ENCODE assay signal across 17 cellular contexts in genomic region chr10:86085136-86085535, GRCh38.
"Had no signal": no experiment of that assay in that cellular context is flagged by ENCODE, and none has a peak within 500 bp of the region (broad histone marks: within the 10 kb centered on the region; RNA-seq: fewer than 3 reads in every experiment).

No MANE protein-coding gene starts in this region.

- DNase-seq: activated B cell treated with CpG ODN at 0.5 μM for 24 hours; activated CD4-positive, alpha-beta T cell treated with anti-CD3 and anti-CD28 coated beads for 36 hours; activated CD4-positive, alpha-beta T cell treated with anti-CD3 and anti-CD28 coated beads, Interleukin-2, amount 50 U/mL, for 4 hours; activated T-cell treated with anti-CD3 and anti-CD28 coated beads, Interleukin-2, amount 50 U/mL, for 1 hour; caudate nucleus; effector memory CD8-positive, alpha-beta T cell; esophagus squamous epithelium; gastrocnemius medialis; left lung; naive thymus-derived CD8-positive, alpha-beta T cell; SW 1271; T-helper 17 cell; transverse colon had no signal

- H3K4me1 ChIP-seq: esophagus squamous epithelium, gastrocnemius medialis, left lung, neural progenitor cell, prostate gland, transverse colon had no signal

- H3K36me3 ChIP-seq: esophagus squamous epithelium, gastrocnemius medialis, left lung, neural progenitor cell, prostate gland, transverse colon had no signal

- H3K4me3 ChIP-seq: esophagus squamous epithelium, gastrocnemius medialis, left lung, neural progenitor cell, prostate gland, transverse colon had no signal

- H3K27me3 ChIP-seq: esophagus squamous epithelium, neural progenitor cell, transverse colon had no signal

- H3K27ac ChIP-seq: esophagus squamous epithelium, gastrocnemius medialis, left lung, neural progenitor cell, prostate gland, transverse colon had no signal

- ATAC-seq: activated CD4-positive, alpha-beta T cell treated with anti-CD3 and anti-CD28 coated beads for 36 hours; activated naive CD4-positive, alpha-beta T cell treated with anti-CD3 and anti-CD28 coated beads, Interleukin-2, amount 50 U/mL, for 72 hours; activated T-helper 17 cell treated with anti-CD3 and anti-CD28 coated beads, Interleukin-2, amount 50 U/mL, for 72 hours; effector memory CD8-positive, alpha-beta T cell; gastrocnemius medialis; left lung; naive thymus-derived CD8-positive, alpha-beta T cell; T-helper 17 cell had no signal

- H3K9me3 ChIP-seq: esophagus squamous epithelium, gastrocnemius medialis, left lung, prostate gland, transverse colon had no signal
